2 cellular contexts compared by ENCODE assay signal in genomic region chr9:73437758-73438157, GRCh38.
TF ChIP-seq lines count a peak whose summit lies in the region.

No MANE protein-coding gene starts in this region.

TF ChIP-seq in GM23338, 12 proteins besides CTCF, POLR2A, EP300 and RAD21:
- TF ChIP-seq, protein P1, sequence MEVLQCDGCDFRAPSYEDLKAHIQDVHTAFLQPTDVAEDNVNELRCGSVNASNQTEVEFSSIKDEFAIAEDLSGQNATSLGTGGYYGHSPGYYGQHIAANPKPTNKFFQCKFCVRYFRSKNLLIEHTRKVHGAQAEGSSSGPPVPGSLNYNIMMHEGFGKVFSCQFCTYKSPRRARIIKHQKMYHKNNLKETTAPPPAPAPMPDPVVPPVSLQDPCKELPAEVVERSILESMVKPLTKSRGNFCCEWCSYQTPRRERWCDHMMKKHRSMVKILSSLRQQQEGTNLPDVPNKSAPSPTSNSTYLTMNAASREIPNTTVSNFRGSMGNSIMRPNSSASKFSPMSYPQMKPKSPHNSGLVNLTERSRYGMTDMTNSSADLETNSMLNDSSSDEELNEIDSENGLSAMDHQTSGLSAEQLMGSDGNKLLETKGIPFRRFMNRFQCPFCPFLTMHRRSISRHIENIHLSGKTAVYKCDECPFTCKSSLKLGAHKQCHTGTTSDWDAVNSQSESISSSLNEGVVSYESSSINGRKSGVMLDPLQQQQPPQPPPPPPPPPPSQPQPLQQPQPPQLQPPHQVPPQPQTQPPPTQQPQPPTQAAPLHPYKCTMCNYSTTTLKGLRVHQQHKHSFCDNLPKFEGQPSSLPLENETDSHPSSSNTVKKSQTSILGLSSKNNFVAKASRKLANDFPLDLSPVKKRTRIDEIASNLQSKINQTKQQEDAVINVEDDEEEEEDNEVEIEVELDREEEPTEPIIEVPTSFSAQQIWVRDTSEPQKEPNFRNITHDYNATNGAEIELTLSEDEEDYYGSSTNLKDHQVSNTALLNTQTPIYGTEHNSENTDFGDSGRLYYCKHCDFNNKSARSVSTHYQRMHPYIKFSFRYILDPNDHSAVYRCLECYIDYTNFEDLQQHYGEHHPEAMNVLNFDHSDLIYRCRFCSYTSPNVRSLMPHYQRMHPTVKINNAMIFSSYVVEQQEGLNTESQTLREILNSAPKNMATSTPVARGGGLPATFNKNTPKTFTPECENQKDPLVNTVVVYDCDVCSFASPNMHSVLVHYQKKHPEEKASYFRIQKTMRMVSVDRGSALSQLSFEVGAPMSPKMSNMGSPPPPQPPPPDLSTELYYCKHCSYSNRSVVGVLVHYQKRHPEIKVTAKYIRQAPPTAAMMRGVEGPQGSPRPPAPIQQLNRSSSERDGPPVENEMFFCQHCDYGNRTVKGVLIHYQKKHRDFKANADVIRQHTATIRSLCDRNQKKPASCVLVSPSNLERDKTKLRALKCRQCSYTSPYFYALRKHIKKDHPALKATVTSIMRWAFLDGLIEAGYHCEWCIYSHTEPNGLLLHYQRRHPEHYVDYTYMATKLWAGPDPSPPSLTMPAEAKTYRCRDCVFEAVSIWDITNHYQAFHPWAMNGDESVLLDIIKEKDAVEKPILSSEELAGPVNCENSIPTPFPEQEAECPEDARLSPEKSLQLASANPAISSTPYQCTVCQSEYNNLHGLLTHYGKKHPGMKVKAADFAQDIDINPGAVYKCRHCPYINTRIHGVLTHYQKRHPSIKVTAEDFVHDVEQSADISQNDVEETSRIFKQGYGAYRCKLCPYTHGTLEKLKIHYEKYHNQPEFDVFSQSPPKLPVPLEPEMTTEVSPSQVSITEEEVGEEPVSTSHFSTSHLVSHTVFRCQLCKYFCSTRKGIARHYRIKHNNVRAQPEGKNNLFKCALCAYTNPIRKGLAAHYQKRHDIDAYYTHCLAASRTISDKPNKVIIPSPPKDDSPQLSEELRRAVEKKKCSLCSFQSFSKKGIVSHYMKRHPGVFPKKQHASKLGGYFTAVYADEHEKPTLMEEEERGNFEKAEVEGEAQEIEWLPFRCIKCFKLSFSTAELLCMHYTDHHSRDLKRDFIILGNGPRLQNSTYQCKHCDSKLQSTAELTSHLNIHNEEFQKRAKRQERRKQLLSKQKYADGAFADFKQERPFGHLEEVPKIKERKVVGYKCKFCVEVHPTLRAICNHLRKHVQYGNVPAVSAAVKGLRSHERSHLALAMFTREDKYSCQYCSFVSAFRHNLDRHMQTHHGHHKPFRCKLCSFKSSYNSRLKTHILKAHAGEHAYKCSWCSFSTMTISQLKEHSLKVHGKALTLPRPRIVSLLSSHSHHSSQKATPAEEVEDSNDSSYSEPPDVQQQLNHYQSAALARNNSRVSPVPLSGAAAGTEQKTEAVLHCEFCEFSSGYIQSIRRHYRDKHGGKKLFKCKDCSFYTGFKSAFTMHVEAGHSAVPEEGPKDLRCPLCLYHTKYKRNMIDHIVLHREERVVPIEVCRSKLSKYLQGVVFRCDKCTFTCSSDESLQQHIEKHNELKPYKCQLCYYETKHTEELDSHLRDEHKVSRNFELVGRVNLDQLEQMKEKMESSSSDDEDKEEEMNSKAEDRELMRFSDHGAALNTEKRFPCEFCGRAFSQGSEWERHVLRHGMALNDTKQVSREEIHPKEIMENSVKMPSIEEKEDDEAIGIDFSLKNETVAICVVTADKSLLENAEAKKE (CRISPR knock-in tag; IDR thresholded peaks at IDR 0.05), result no peak
- TF ChIP-seq CREB1 (CRISPR knock-in tag; IDR thresholded peaks at IDR 0.05; ENCODE audit: low read depth) (no peak), NANOG (IDR thresholded peaks at IDR 0.05; ENCODE audit: borderline replicate concordance) (no peak), STAT1 (IDR thresholded peaks at IDR 0.05; ENCODE audit: unreplicated experiment) (no peak)

TF ChIP-seq in H1, 55 proteins besides CTCF, POLR2A, EP300 and RAD21 (continued from another document):
- no peak for TF ChIP-seq CHD7 (IDR thresholded peaks at IDR 0.05; ENCODE audit: insufficient replicate concordance, low read length)
TF ChIP-seq in H1: peak in this region for 0.
